ENCODE assay signal across 8 cellular contexts in genomic region chr11:69642913-69643632, GRCh38. TPM values are rescaled to one million over a fixed set of nuclear protein-coding genes. Genes with fewer than 3 reads are reported as not detected.
DNase-seq lines count a peak whose midpoint lies in the region; ATAC-seq and TF ChIP-seq lines count a peak whose summit lies in the region.

No MANE protein-coding gene starts in this region.

- TF ChIP-seq CTCF in epithelial cell of esophagus (IDR thresholded peaks at IDR 0.05; ENCODE audit: insufficient read depth, low read depth, low read length, missing control alignments): peak; percentile 60

- DNase-seq in GM03348 (ENCODE audit: low spot score) (peak; percentile 88), NOMO-1 treated with dmso at 0.1 percent for 144 hours (lab: John Stamatoyannopoulos, UW; ENCODE audit: unreplicated experiment) (peak; percentile 61), epithelial cell of esophagus (ENCODE audit: low read depth) (peak; percentile 75)
- peak; percentile 27 for DNase-seq in activated CD8-positive, alpha-beta memory T cell treated with anti-CD3 and anti-CD28 coated beads, Interleukin-2, amount 50 U/mL, for 24 hours (ENCODE audit: extremely low read depth)
- peak; percentile 61 to 66 for DNase-seq in stimulated activated CD8-positive, alpha-beta memory T cell treated with anti-CD3 and anti-CD28 coated beads, Interleukin-15, amount 100 ng/mL, for 48 hours (ENCODE audit: low read depth in 2 of 2)

- no peaks in the 10 kb centered on the region for H3K9me3 ChIP-seq in mononuclear cell (ENCODE audit: low read depth, low read length)

- peaks cover 30% of the 10 kb centered on the region for H3K27me3 ChIP-seq in mononuclear cell (ENCODE audit: insufficient read depth, low read length)

- peak; percentile 57 for ATAC-seq in HG03095 (IDR thresholded peaks at IDR 0.05; ENCODE audit: unreplicated experiment)
- ATAC-seq in HG03139 (IDR thresholded peaks at IDR 0.05; ENCODE audit: unreplicated experiment): no peak

- H3K4me3 ChIP-seq in epithelial cell of esophagus (ENCODE audit: low read length) (peak overlapping the region; percentile 89), mononuclear cell (ENCODE audit: low read length) (peak overlapping the region; percentile 53)

- H3K4me1 ChIP-seq in mononuclear cell (ENCODE audit: insufficient read depth, low read length): peaks cover 32% of the 10 kb centered on the region

RNA-seq across cellular contexts. Expression of gene CCND1, which starts 2.1 kb away (rescaled TPM):
- 1.3 TPM for total RNA-seq in mononuclear cell

RNA-seq across cellular contexts. Expression of gene LTO1, which starts 32.1 kb away (rescaled TPM):
- total RNA-seq in mononuclear cell: 18.6 TPM

Comparison
In these comparisons a context has a peak if more than half of its experiments do, and no peak if none do; other contexts are left out.
1. DNase-seq: peak in every context shown above with its lines; median percentile 88 in GM03348; 75 in epithelial cell of esophagus; 64 in stimulated activated CD8-positive, alpha-beta memory T cell treated with anti-CD3 and anti-CD28 coated beads, Interleukin-15, amount 100 ng/mL, for 48 hours; 61 in NOMO-1 treated with dmso at 0.1 percent for 144 hours; 27 in activated CD8-positive, alpha-beta memory T cell treated with anti-CD3 and anti-CD28 coated beads, Interleukin-2, amount 50 U/mL, for 24 hours.